4 cellular contexts compared by ENCODE assay signal in genomic region chr9:130258137-130258536, GRCh38. TPM values are rescaled to one million over a fixed set of nuclear protein-coding genes. Genes with fewer than 3 reads are reported as not detected.
"Had no signal": no experiment of that assay in that cellular context is flagged by ENCODE, and none has a peak within 500 bp of the region (broad histone marks: within the 10 kb centered on the region; RNA-seq: fewer than 3 reads in every experiment).

No MANE protein-coding gene starts in this region.

RNA-seq across cellular contexts. Expression of gene HMCN2, which starts 7.4 kb away (rescaled TPM):
- total RNA-seq: naive thymus-derived CD4-positive, alpha-beta T cell; natural killer cell; occipital lobe; renal cortical epithelial cell had no signal
- polyA plus RNA-seq: naive thymus-derived CD4-positive, alpha-beta T cell had no signal
